Comparison of ENCODE assay signal across 12 cellular contexts in the genomic region with DNA sequence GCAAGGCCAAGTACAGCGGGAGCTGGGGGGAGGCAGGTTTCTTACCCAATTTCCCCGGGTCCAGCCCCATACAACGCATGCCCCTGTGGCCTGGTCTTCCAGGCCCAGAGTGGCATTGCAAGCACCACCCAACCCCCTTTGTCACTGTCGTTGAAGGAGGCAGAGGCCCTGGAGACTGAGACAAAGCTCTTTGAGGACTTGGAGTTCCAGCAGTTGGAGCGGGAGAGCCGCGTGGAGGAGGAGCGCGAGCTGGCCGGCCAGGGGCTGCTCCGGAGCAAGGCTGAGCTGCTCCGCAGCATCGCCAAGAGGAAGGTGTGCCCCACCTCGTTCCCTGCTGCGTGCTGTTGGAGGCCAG. TPM values are rescaled to one million over a fixed set of nuclear protein-coding genes. Genes with fewer than 3 reads are reported as not detected.
A peak's percentile ranks its signal among the peaks of the same experiment; 100 is the strongest.
DNase-seq lines count a peak whose midpoint lies in the region; ATAC-seq, FAIRE-seq and TF ChIP-seq lines count a peak whose summit lies in the region.
"Had no signal": no experiment of that assay in that cellular context is flagged by ENCODE, and none has a peak within 500 bp of the region (broad histone marks: within the 10 kb centered on the region; RNA-seq: fewer than 3 reads in every experiment).

No MANE protein-coding gene starts in this region.

- WGBS in upper lobe of left lung, 2 donors, result 50 to 58% methylated on average over 11 to 15 of the region's 15 CpGs
- WGBS in small intestine, 3 donors, result 15 to 49% (median 32%) methylated on average over 15 of the region's 15 CpGs

- no peaks in the 10 kb centered on the region for H3K27me3 Mint-ChIP-seq in mesothelial cell of epicardium (ENCODE audit: low read depth)
- H3K27me3 Mint-ChIP-seq: activated naive CD4-positive, alpha-beta T cell treated with anti-CD3 and anti-CD28 coated beads, Interleukin-2, amount 50 U/mL, for 24 hours had no signal

- TF ChIP-seq POLR2A in endothelial cell of umbilical vein (IDR thresholded peaks at IDR 0.05; ENCODE audit: low read depth, low read length) (no peak), upper lobe of left lung (IDR thresholded peaks at IDR 0.05) (no peak)

- CTCF ChIA-PET in endothelial cell of umbilical vein (lab: Charles Lee), result interaction anchor here (0.8 to 4.2 kb wide), 12 partner anchors 9 to 40 kb away, joined by 3 to 23 read pairs (median 4); no protein-coding TSS in a partner anchor

- TF ChIP-seq CTCF in endothelial cell of umbilical vein (IDR thresholded peaks at IDR 0.05; ENCODE audit: extremely low read depth in 1 of 2, insufficient read depth in 1 of 2, low read depth in 1 of 2, low read length in 2 of 2) (no peak), mesothelial cell of epicardium (IDR thresholded peaks at IDR 0.05; ENCODE audit: unreplicated experiment) (no peak), upper lobe of left lung (IDR thresholded peaks at IDR 0.05) (no peak)

- H2AFZ ChIP-seq in endothelial cell of umbilical vein (ENCODE audit: low read depth, low read length), result no peak overlapping the region

- peak overlapping the region; percentile 59 for H3K4me3 Mint-ChIP-seq in mesothelial cell of epicardium

- no peak for TF ChIP-seq EP300 in upper lobe of left lung (IDR thresholded peaks at IDR 0.05)

- peaks cover 29% of the 10 kb centered on the region for H3K4me1 Mint-ChIP-seq in mesothelial cell of epicardium
- H3K4me1 Mint-ChIP-seq: activated naive CD4-positive, alpha-beta T cell treated with anti-CD3 and anti-CD28 coated beads, Interleukin-2, amount 50 U/mL, for 24 hours had no signal

- H3K9me3 ChIP-seq in endothelial cell of umbilical vein (replicated peaks; ENCODE audit: control insufficient read depth, insufficient read depth, low read length) (no peaks in the 10 kb centered on the region), upper lobe of left lung (no peaks in the 10 kb centered on the region), small intestine (ENCODE audit: control insufficient read depth, low read depth) (no peaks in the 10 kb centered on the region)

- POLR2A ChIA-PET in endothelial cell of umbilical vein (lab: Charles Lee), result interaction anchor here (0.9 kb wide), 1 partner anchor 8 kb away, joined by 3 read pairs; no protein-coding TSS in a partner anchor

- H4K20me1 ChIP-seq in endothelial cell of umbilical vein (replicated peaks; ENCODE audit: control insufficient read depth, extremely low read depth, insufficient read depth, low read length), result no peaks in the 10 kb centered on the region

- H3K9me1 ChIP-seq in endothelial cell of umbilical vein (replicated peaks; ENCODE audit: control insufficient read depth, extremely low read depth, insufficient read depth, low read length), result no peaks in the 10 kb centered on the region

- no peak overlapping the region for H3K9ac ChIP-seq in endothelial cell of umbilical vein (replicated peaks; ENCODE audit: extremely low read depth, insufficient read depth, low read length)

- dilution Hi-C loops in endothelial cell of umbilical vein (cut with MboI; ENCODE audit: extremely low pct_ligation_motif_present, low sequenced_read_pairs), result no loop called here

- DNase-seq in NCI-H2029 (lab: John Stamatoyannopoulos, UW) (peak; percentile 23), NCI-H2029 treated with DMSO at 0.1 percent for 48 hours (lab: John Stamatoyannopoulos, UW) (no peak), endothelial cell of umbilical vein (ENCODE audit: low read depth, low spot score) (no peak), mesothelial cell of epicardium (ENCODE audit: low spot score in 2 of 2, unreplicated experiment in 2 of 2) (no peak), upper lobe of left lung (peak; percentile 56 to 83), small intestine (no peak), GDM1 (lab: John Stamatoyannopoulos, UW) (no peak), GM19238 (ENCODE audit: insufficient read length, low spot score) (no peak)
- DNase-seq: ACHN, T1000 had no signal

- H3K79me2 ChIP-seq in endothelial cell of umbilical vein (ENCODE audit: control insufficient read depth, insufficient read depth, low read length), result peaks cover 7% of the 10 kb centered on the region

- ATAC-seq in upper lobe of left lung (ENCODE audit: low FRiP score in 2 of 2), result peak in 1 of 2 donors; percentile 11

- peaks cover 20% of the 10 kb centered on the region for H3K36me3 Mint-ChIP-seq in mesothelial cell of epicardium
- H3K36me3 Mint-ChIP-seq: activated naive CD4-positive, alpha-beta T cell treated with anti-CD3 and anti-CD28 coated beads, Interleukin-2, amount 50 U/mL, for 24 hours had no signal

- H3K4me1 ChIP-seq in endothelial cell of umbilical vein (ENCODE audit: control insufficient read depth, extremely low read depth, insufficient read depth, low read length), result no peaks in the 10 kb centered on the region
- peaks cover 24 to 44% (median 34%) of the 10 kb centered on the region in 4 donors for H3K4me1 ChIP-seq in upper lobe of left lung
- peaks cover 2 to 4% of the 10 kb centered on the region in 2 donors for H3K4me1 ChIP-seq in small intestine (ENCODE audit: control insufficient read depth in 2 of 2, insufficient read depth in 1 of 2, low read depth in 1 of 2, low read length in 1 of 2)

- H3K36me3 ChIP-seq in endothelial cell of umbilical vein (ENCODE audit: control insufficient read depth in 2 of 2, extremely low read depth in 1 of 2, insufficient read depth in 2 of 2, low read length in 2 of 2) (peaks cover 40 to 57% of the 10 kb centered on the region in 2 experiments), upper lobe of left lung (peaks cover 0 to 90% (median 40%) of the 10 kb centered on the region in 4 donors), small intestine (ENCODE audit: control insufficient read depth in 2 of 2, insufficient read depth in 2 of 2, low read length in 2 of 2) (no peaks in the 10 kb centered on the region)

- H3K4me2 ChIP-seq in endothelial cell of umbilical vein (ENCODE audit: insufficient read depth, low read length), result no peak overlapping the region

- H3K27ac Mint-ChIP-seq in mesothelial cell of epicardium, result peak overlapping the region; percentile 89
- H3K27ac Mint-ChIP-seq: activated naive CD4-positive, alpha-beta T cell treated with anti-CD3 and anti-CD28 coated beads, Interleukin-2, amount 50 U/mL, for 24 hours had no signal

- H3K27ac ChIP-seq in endothelial cell of umbilical vein (ENCODE audit: insufficient read depth, low read depth, low read length) (no peak overlapping the region), upper lobe of left lung (peak overlapping the region; percentile 46 to 76 (median 69)), small intestine (ENCODE audit: low read depth in 1 of 2, low read length in 1 of 2) (peak overlapping the region in 1 of 2 donors; percentile 33)

- intact Hi-C loops in endothelial cell of umbilical vein (cut with micrococcal nuclease), result loop anchor here (2.0 kb wide), 1 partner anchor 24 kb away; no protein-coding TSS in a partner anchor

- FAIRE-seq in endothelial cell of umbilical vein (lab: Jason Lieb, UNC), result no peak
- no peak for FAIRE-seq in small intestine (lab: Jason Lieb, UNC)

- no peak overlapping the region for H3K4me3 ChIP-seq in endothelial cell of umbilical vein (replicated peaks in 1 of 3; ENCODE audit: insufficient read depth in 1 of 3, low read depth in 1 of 3, low read length in 3 of 3)
- H3K4me3 ChIP-seq in upper lobe of left lung, result peak overlapping the region in 3 of 4 donors; percentile 19 to 46 (median 34)
- peak overlapping the region in 1 of 2 donors; percentile 8 for H3K4me3 ChIP-seq in small intestine (ENCODE audit: low read depth in 1 of 2, low read length in 2 of 2)

- H3K9me3 Mint-ChIP-seq in mesothelial cell of epicardium, result no peaks in the 10 kb centered on the region
- H3K9me3 Mint-ChIP-seq: activated naive CD4-positive, alpha-beta T cell treated with anti-CD3 and anti-CD28 coated beads, Interleukin-2, amount 50 U/mL, for 24 hours had no signal

- H3K27me3 ChIP-seq in endothelial cell of umbilical vein (ENCODE audit: control insufficient read depth in 2 of 2, insufficient read depth in 2 of 2, low read length in 2 of 2), result no peaks in the 10 kb centered on the region
- H3K27me3 ChIP-seq in upper lobe of left lung, result no peaks in the 10 kb centered on the region
- H3K27me3 ChIP-seq in small intestine (ENCODE audit: control insufficient read depth in 2 of 2, insufficient read depth in 2 of 2, low read length in 2 of 2), result no peaks in the 10 kb centered on the region

- no TSS peak for BruUV-seq in endothelial cell of umbilical vein (replicated peaks; lab: Mats Ljungman, UMichigan)

TF ChIP-seq in endothelial cell of umbilical vein, 7 proteins besides CTCF, POLR2A, EP300 and RAD21:
- TF ChIP-seq MYC (IDR thresholded peaks at IDR 0.05; ENCODE audit: low read depth, low read length) (no peak), POLR2AphosphoS5 (IDR thresholded peaks at IDR 0.05; ENCODE audit: insufficient read depth, low read depth, low read length) (peak; percentile 1)

RNA-seq across cellular contexts. Expression of a gene that starts 27.8 kb away (rescaled TPM):
- 183 and 227 TPM in 2 replicates for total RNA-seq in endothelial cell of umbilical vein
- 99.7 and 109 TPM in 2 replicates for polyA plus RNA-seq in endothelial cell of umbilical vein
- 69.9 and 75.8 TPM in 2 replicates for polyA plus RNA-seq in endothelial cell of umbilical vein (2011; cell fraction: cytosol; rRNA removed)
- 320 and 340 TPM in 2 replicates for polyA plus RNA-seq in endothelial cell of umbilical vein (2011; cell fraction: nucleus; rRNA removed)
- 99.4 and 105 TPM in 2 replicates for polyA plus RNA-seq in endothelial cell of umbilical vein (2012)
- 149 and 151 TPM in 2 replicates for polyA minus RNA-seq in endothelial cell of umbilical vein
- polyA minus RNA-seq in endothelial cell of umbilical vein (2011; cell fraction: cytosol; rRNA and poly(A)+ RNA removed), result 4.6 TPM
- 155 and 169 TPM in 2 replicates for polyA minus RNA-seq in endothelial cell of umbilical vein (2011; cell fraction: nucleus; rRNA and poly(A)+ RNA removed)
- 138 to 148 TPM (median 139 TPM) in 3 replicates for total RNA-seq in mesothelial cell of epicardium
- 100 to 1,000 TPM in 3 of 6 donors, 10 to 100 TPM in 3; 45.5 to 188 (median 100) TPM for total RNA-seq in upper lobe of left lung
- 10 to 100 TPM; 14.1 to 30.7 (median 15.1) TPM for polyA plus RNA-seq in small intestine

RNA-seq across cellular contexts. Expression of a gene that starts 44.2 kb away (rescaled TPM):
- total RNA-seq in endothelial cell of umbilical vein (not detected in 2 replicates), mesothelial cell of epicardium (0.11 TPM in 1 of 3 replicates, not detected in the others), upper lobe of left lung (1 to 10 TPM in 1 of 6 donors, under 1 TPM in 2, not detected in 3; 0.17 to 1.0 (median 0.89) TPM)
- polyA plus RNA-seq in endothelial cell of umbilical vein (not detected in 2 replicates), small intestine (10 to 100 TPM; 14.6 to 88.6 (median 64.0) TPM)
- not detected in 2 replicates for polyA plus RNA-seq in endothelial cell of umbilical vein (2011; cell fraction: cytosol; rRNA removed)
- polyA plus RNA-seq in endothelial cell of umbilical vein (2011; cell fraction: nucleus; rRNA removed), result not detected in 2 replicates
- polyA plus RNA-seq in endothelial cell of umbilical vein (2012), result 0.35 and 0.56 TPM in 2 replicates
- not detected in 2 replicates for polyA minus RNA-seq in endothelial cell of umbilical vein
- not detected for polyA minus RNA-seq in endothelial cell of umbilical vein (2011; cell fraction: cytosol; rRNA and poly(A)+ RNA removed)
- polyA minus RNA-seq in endothelial cell of umbilical vein (2011; cell fraction: nucleus; rRNA and poly(A)+ RNA removed), result not detected in 2 replicates
- total RNA-seq: NCI-H460 had no signal

Comparison
In these comparisons a context has a peak if more than half of its experiments do, and no peak if none do; other contexts are left out.
1. DNase-seq: peak in NCI-H2029 (single experiment) and upper lobe of left lung (2 of 2); none in NCI-H2029 treated with DMSO at 0.1 percent for 48 hours (single experiment), endothelial cell of umbilical vein (single experiment), mesothelial cell of epicardium (0 of 2), small intestine (single experiment), GDM1 (single experiment) and GM19238 (single experiment).
2. H3K4me3 ChIP-seq: peak in upper lobe of left lung (3 of 4); none in endothelial cell of umbilical vein (0 of 3).